In the genomic region with DNA sequence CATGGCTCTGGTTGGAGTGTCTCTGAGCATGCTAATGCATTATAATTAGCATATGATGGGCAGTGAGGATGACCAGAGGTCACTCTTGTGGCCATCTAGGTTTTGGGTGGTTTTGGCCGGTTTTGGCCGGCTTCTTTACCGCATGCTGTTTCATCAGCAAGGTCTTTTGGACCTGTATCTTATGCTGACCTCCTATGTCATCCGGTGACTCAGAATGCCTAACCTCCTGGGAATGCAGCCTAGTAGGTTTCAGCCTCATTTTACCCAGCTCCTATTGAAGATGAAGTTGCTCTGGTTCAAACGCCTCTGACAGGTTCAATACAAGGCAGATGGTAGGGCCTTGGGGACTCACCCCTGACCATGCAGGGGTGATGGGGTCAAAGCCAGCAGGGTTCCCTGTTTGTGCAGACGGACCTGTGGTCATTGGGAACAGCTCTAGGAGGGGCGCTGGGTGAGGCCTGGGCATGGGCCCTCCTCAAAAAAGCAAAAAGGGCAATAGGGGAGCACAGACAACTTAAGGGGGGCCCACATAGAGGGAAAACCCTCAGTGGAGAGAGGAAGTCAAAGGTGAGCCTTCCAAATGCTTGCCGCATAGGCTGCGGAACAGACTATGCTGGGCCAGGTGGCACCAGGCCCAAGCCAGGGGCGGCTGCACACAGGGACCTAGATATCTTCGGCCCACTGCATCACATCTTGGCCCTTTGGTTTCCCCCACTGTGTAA, we compare ENCODE assay signal across 23 cellular contexts.
DNase-seq lines count a peak whose midpoint lies in the region; ATAC-seq, FAIRE-seq and TF ChIP-seq lines count a peak whose summit lies in the region.
"Had no signal": no experiment of that assay in that cellular context is flagged by ENCODE, and none has a peak within 500 bp of the region (broad histone marks: within the 10 kb centered on the region; RNA-seq: fewer than 3 reads in every experiment).

No MANE protein-coding gene starts in this region.

- H3K4me2 ChIP-seq in PC-3 (ENCODE audit: low read length) (no peak overlapping the region), astrocyte (ENCODE audit: low read length) (no peak overlapping the region)

- BruUV-seq in PC-3 (replicated peaks; lab: Mats Ljungman, UMichigan): no TSS peak

- H4K20me1 ChIP-seq in PC-3 (ENCODE audit: low read length) (no peaks in the 10 kb centered on the region), astrocyte (ENCODE audit: insufficient read depth, low read length) (no peaks in the 10 kb centered on the region)

- POLR2A ChIA-PET in PC-3 (lab: Charles Lee; ENCODE audit: unreplicated experiment): no interaction called here
- POLR2A ChIA-PET in activated CD4-positive, alpha-beta T cell treated with anti-CD3 and anti-CD28 coated beads, Interleukin-2, amount 10 ng/mL, durations not matched to agents 7 days and 5 days (lab: Charles Lee): no interaction called here

- H3K4me1 Mint-ChIP-seq in astrocyte (ENCODE audit: low read depth, unreplicated experiment): no peaks in the 10 kb centered on the region
- H3K4me1 Mint-ChIP-seq in activated CD4-positive, alpha-beta T cell treated with anti-CD3 and anti-CD28 coated beads, Interleukin-2, amount 10 ng/mL, durations not matched to agents 7 days and 5 days: no peaks in the 10 kb centered on the region
- H3K4me1 Mint-ChIP-seq: CD4-positive, CD25-positive, alpha-beta regulatory T cell; CD8-positive, alpha-beta memory T cell had no signal

- H3K4me3 ChIP-seq in PC-3 (ENCODE audit: low read length) (no peak overlapping the region), astrocyte (ENCODE audit: insufficient read depth, low read depth, low read length) (no peak overlapping the region)
- H3K4me3 ChIP-seq: GM12878 had no signal

- no peaks in the 10 kb centered on the region for H3K9me2 ChIP-seq in PC-3 (replicated peaks; ENCODE audit: low read length)

- H3K27me3 ChIP-seq in PC-3 (ENCODE audit: low read length) (peaks cover 6% of the 10 kb centered on the region; the same call in 1 of the 2 replicates), astrocyte (ENCODE audit: insufficient read depth, low read length) (no peaks in the 10 kb centered on the region)
- H3K27me3 ChIP-seq: BE2C had no signal

- intact Hi-C loops in PC-3 (cut with micrococcal nuclease) (no loop called here), posterior vena cava (cut with DNase I) (no loop called here)

- peak; percentile 11 for DNase-seq in PC-3
- no peak for DNase-seq in astrocyte (ENCODE audit: low read depth)
- peak; percentile 42 for DNase-seq in posterior vena cava (ENCODE audit: low spot score)
- no peak for DNase-seq in HTR-8/SVneo (ENCODE audit: insufficient read length, low spot score)
- DNase-seq in activated CD4-positive, alpha-beta T cell treated with anti-CD3 and anti-CD28 coated beads, Interleukin-2, amount 10 ng/mL, durations not matched to agents 7 days and 5 days: no peak
- DNase-seq in HT-29 (ENCODE audit: low spot score): no peak
- DNase-seq: ACHN; BE2C; C1 segment of cervical spinal cord; CD4-positive, CD25-positive, alpha-beta regulatory T cell; CD8-positive, alpha-beta memory T cell; COR-L47; DMS 273 treated with DMSO at 0.1 percent for 48 hours; DMS53; DND-41; EL; GOT3; H7; HFFc6 had no signal

- H3K9ac ChIP-seq in PC-3 (ENCODE audit: low read length) (no peak overlapping the region), astrocyte (ENCODE audit: low read length) (no peak overlapping the region)

- H3K4me3 Mint-ChIP-seq in astrocyte (ENCODE audit: unreplicated experiment): no peak overlapping the region
- H3K4me3 Mint-ChIP-seq in activated CD4-positive, alpha-beta T cell treated with anti-CD3 and anti-CD28 coated beads, Interleukin-2, amount 10 ng/mL, durations not matched to agents 7 days and 5 days: no peak overlapping the region
- H3K4me3 Mint-ChIP-seq: CD4-positive, CD25-positive, alpha-beta regulatory T cell; CD8-positive, alpha-beta memory T cell; HFFc6 had no signal

- no peaks in the 10 kb centered on the region for H3K36me3 ChIP-seq in PC-3 (ENCODE audit: low read depth, low read length)
- H3K36me3 ChIP-seq in astrocyte (ENCODE audit: insufficient read depth, low read length): no peaks in the 10 kb centered on the region
- H3K36me3 ChIP-seq: BE2C had no signal

- peak overlapping the region; percentile 41 for H3K27ac Mint-ChIP-seq in astrocyte (ENCODE audit: unreplicated experiment)
- H3K27ac Mint-ChIP-seq in activated CD4-positive, alpha-beta T cell treated with anti-CD3 and anti-CD28 coated beads, Interleukin-2, amount 10 ng/mL, durations not matched to agents 7 days and 5 days: no peak overlapping the region
- H3K27ac Mint-ChIP-seq: CD8-positive, alpha-beta memory T cell; HFFc6 had no signal

- no peaks in the 10 kb centered on the region for H3F3A ChIP-seq in PC-3 (ENCODE audit: low read length, unreplicated experiment)

- ATAC-seq in PC-3 (no peak), esophagus mucosa (peak; percentile 30)
- ATAC-seq: GM12878, HCT116 had no signal

- H3K9me3 ChIP-seq in PC-3 (ENCODE audit: low read length) (no peaks in the 10 kb centered on the region), astrocyte (ENCODE audit: insufficient read depth, low read depth, low read length) (no peaks in the 10 kb centered on the region)
- H3K9me3 ChIP-seq: BE2C had no signal

- H3K79me2 ChIP-seq in PC-3 (ENCODE audit: low read length) (no peaks in the 10 kb centered on the region), astrocyte (ENCODE audit: insufficient read depth, low read length) (no peaks in the 10 kb centered on the region)

- no peak overlapping the region for H3K27ac ChIP-seq in PC-3 (ENCODE audit: low read length)
- no peak overlapping the region for H3K27ac ChIP-seq in astrocyte (ENCODE audit: low read depth, low read length)

- no peak for TF ChIP-seq CTCF in PC-3 (conservative IDR thresholded peaks at IDR 0.05; ENCODE audit: low read depth, low read length)
- TF ChIP-seq CTCF in astrocyte (IDR thresholded peaks at IDR 0.05; ENCODE audit: insufficient read depth, low read depth, low read length): no peak

- H3K27me3 Mint-ChIP-seq in astrocyte (ENCODE audit: low read depth, unreplicated experiment): peaks cover 19% of the 10 kb centered on the region
- H3K27me3 Mint-ChIP-seq in activated CD4-positive, alpha-beta T cell treated with anti-CD3 and anti-CD28 coated beads, Interleukin-2, amount 10 ng/mL, durations not matched to agents 7 days and 5 days: no peaks in the 10 kb centered on the region
- H3K27me3 Mint-ChIP-seq: CD4-positive, CD25-positive, alpha-beta regulatory T cell had no signal

- H2AFZ ChIP-seq in PC-3 (ENCODE audit: low read length) (no peak overlapping the region), astrocyte (ENCODE audit: low read depth, low read length) (no peak overlapping the region)

- H3K4me1 ChIP-seq in PC-3 (ENCODE audit: insufficient read depth, low read length): no peaks in the 10 kb centered on the region
- H3K4me1 ChIP-seq in astrocyte (ENCODE audit: insufficient read depth, low read length): no peaks in the 10 kb centered on the region
- H3K4me1 ChIP-seq: BE2C had no signal

- CTCF ChIA-PET in PC-3 (lab: Charles Lee): no interaction called here
- CTCF ChIA-PET in activated CD4-positive, alpha-beta T cell treated with anti-CD3 and anti-CD28 coated beads, Interleukin-2, amount 10 ng/mL, durations not matched to agents 7 days and 5 days (lab: Charles Lee): no interaction called here

- H3K9me3 Mint-ChIP-seq in astrocyte (ENCODE audit: unreplicated experiment): no peaks in the 10 kb centered on the region
- no peaks in the 10 kb centered on the region for H3K9me3 Mint-ChIP-seq in activated CD4-positive, alpha-beta T cell treated with anti-CD3 and anti-CD28 coated beads, Interleukin-2, amount 10 ng/mL, durations not matched to agents 7 days and 5 days

- no peak for FAIRE-seq in astrocyte (lab: Jason Lieb, UNC)
- FAIRE-seq in HTR-8/SVneo (lab: Jason Lieb, UNC): no peak
- FAIRE-seq: A204.1, GM12878 had no signal

- H3K36me3 Mint-ChIP-seq in astrocyte (ENCODE audit: low read depth, unreplicated experiment): no peaks in the 10 kb centered on the region
- no peaks in the 10 kb centered on the region for H3K36me3 Mint-ChIP-seq in activated CD4-positive, alpha-beta T cell treated with anti-CD3 and anti-CD28 coated beads, Interleukin-2, amount 10 ng/mL, durations not matched to agents 7 days and 5 days (ENCODE audit: low read depth)
- H3K36me3 Mint-ChIP-seq: CD4-positive, CD25-positive, alpha-beta regulatory T cell; CD8-positive, alpha-beta memory T cell had no signal

Comparison
In these comparisons a context has a peak if more than half of its experiments do, and no peak if none do; other contexts are left out.
1. DNase-seq: peak in PC-3 (single experiment) and posterior vena cava (single experiment); none in astrocyte (single experiment), HTR-8/SVneo (single experiment), activated CD4-positive, alpha-beta T cell treated with anti-CD3 and anti-CD28 coated beads, Interleukin-2, amount 10 ng/mL, durations not matched to agents 7 days and 5 days (single experiment) and HT-29 (single experiment).